In the genomic region with DNA sequence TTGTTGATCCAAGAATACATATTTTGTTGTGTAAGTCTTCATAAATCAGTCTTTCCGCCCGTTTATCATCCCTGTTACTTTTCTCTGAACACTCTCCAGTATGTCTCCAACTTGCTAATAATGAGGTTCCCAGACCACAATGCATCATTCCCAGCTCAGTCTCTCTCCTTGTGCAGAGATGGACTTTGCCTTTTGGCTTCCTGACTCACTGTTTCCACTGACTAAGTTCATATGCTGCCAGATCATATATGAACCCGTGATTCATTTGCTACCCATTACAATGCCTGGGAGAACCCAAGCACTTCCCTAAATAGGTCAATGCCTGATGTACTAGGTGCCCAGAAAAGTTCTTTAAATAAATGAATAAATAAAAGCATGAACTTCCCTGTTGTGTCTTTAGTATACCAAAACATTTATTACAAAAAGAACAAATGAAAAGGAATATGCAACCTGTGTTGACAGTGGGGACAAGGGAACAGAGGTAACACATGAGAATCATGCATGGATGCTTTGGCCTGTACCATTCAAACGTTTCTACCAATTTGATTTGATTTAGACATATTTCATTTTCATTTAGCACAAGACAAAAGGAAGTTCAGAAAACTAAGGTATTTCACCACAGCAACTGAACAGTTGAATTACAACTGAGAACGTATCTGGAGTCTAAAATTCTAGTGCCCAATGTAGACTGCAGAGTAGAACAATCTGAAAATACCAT, we compare ENCODE assay signal across 1 cellular context.
TF ChIP-seq lines count a peak whose summit lies in the region.

No MANE protein-coding gene starts in this region.

TF ChIP-seq in GM12878, 131 proteins besides CTCF, POLR2A, EP300 and RAD21 (continued from another document and continues in another):
- no peak for TF ChIP-seq SREBF2 (IDR thresholded peaks at IDR 0.05; ENCODE audit: low read length)
- TF ChIP-seq, protein P1, sequence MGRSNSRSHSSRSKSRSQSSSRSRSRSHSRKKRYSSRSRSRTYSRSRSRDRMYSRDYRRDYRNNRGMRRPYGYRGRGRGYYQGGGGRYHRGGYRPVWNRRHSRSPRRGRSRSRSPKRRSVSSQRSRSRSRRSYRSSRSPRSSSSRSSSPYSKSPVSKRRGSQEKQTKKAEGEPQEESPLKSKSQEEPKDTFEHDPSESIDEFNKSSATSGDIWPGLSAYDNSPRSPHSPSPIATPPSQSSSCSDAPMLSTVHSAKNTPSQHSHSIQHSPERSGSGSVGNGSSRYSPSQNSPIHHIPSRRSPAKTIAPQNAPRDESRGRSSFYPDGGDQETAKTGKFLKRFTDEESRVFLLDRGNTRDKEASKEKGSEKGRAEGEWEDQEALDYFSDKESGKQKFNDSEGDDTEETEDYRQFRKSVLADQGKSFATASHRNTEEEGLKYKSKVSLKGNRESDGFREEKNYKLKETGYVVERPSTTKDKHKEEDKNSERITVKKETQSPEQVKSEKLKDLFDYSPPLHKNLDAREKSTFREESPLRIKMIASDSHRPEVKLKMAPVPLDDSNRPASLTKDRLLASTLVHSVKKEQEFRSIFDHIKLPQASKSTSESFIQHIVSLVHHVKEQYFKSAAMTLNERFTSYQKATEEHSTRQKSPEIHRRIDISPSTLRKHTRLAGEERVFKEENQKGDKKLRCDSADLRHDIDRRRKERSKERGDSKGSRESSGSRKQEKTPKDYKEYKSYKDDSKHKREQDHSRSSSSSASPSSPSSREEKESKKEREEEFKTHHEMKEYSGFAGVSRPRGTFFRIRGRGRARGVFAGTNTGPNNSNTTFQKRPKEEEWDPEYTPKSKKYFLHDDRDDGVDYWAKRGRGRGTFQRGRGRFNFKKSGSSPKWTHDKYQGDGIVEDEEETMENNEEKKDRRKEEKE (IDR thresholded peaks at IDR 0.05) = no peak
- TF ChIP-seq CBX3 (IDR thresholded peaks at IDR 0.05; ENCODE audit: borderline replicate concordance, low read depth) = no peak
- TF ChIP-seq SMARCA5 (IDR thresholded peaks at IDR 0.05) = no peak
- no peak for TF ChIP-seq REST (IDR thresholded peaks at IDR 0.05; ENCODE audit: low read depth, low read length)
- peak; percentile 47 for TF ChIP-seq KLF5 (IDR thresholded peaks at IDR 0.05; ENCODE audit: partially characterized antibody)
- TF ChIP-seq, protein P2, sequence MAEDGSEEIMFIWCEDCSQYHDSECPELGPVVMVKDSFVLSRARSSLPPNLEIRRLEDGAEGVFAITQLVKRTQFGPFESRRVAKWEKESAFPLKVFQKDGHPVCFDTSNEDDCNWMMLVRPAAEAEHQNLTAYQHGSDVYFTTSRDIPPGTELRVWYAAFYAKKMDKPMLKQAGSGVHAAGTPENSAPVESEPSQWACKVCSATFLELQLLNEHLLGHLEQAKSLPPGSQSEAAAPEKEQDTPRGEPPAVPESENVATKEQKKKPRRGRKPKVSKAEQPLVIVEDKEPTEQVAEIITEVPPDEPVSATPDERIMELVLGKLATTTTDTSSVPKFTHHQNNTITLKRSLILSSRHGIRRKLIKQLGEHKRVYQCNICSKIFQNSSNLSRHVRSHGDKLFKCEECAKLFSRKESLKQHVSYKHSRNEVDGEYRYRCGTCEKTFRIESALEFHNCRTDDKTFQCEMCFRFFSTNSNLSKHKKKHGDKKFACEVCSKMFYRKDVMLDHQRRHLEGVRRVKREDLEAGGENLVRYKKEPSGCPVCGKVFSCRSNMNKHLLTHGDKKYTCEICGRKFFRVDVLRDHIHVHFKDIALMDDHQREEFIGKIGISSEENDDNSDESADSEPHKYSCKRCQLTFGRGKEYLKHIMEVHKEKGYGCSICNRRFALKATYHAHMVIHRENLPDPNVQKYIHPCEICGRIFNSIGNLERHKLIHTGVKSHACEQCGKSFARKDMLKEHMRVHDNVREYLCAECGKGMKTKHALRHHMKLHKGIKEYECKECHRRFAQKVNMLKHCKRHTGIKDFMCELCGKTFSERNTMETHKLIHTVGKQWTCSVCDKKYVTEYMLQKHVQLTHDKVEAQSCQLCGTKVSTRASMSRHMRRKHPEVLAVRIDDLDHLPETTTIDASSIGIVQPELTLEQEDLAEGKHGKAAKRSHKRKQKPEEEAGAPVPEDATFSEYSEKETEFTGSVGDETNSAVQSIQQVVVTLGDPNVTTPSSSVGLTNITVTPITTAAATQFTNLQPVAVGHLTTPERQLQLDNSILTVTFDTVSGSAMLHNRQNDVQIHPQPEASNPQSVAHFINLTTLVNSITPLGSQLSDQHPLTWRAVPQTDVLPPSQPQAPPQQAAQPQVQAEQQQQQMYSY (CRISPR knock-in tag; IDR thresholded peaks at IDR 0.05) = no peak
- no peak for TF ChIP-seq EGR1 (IDR thresholded peaks at IDR 0.05; ENCODE audit: borderline replicate concordance in 1 of 2, low read depth in 2 of 2, low read length in 2 of 2)
- TF ChIP-seq, protein P3, sequence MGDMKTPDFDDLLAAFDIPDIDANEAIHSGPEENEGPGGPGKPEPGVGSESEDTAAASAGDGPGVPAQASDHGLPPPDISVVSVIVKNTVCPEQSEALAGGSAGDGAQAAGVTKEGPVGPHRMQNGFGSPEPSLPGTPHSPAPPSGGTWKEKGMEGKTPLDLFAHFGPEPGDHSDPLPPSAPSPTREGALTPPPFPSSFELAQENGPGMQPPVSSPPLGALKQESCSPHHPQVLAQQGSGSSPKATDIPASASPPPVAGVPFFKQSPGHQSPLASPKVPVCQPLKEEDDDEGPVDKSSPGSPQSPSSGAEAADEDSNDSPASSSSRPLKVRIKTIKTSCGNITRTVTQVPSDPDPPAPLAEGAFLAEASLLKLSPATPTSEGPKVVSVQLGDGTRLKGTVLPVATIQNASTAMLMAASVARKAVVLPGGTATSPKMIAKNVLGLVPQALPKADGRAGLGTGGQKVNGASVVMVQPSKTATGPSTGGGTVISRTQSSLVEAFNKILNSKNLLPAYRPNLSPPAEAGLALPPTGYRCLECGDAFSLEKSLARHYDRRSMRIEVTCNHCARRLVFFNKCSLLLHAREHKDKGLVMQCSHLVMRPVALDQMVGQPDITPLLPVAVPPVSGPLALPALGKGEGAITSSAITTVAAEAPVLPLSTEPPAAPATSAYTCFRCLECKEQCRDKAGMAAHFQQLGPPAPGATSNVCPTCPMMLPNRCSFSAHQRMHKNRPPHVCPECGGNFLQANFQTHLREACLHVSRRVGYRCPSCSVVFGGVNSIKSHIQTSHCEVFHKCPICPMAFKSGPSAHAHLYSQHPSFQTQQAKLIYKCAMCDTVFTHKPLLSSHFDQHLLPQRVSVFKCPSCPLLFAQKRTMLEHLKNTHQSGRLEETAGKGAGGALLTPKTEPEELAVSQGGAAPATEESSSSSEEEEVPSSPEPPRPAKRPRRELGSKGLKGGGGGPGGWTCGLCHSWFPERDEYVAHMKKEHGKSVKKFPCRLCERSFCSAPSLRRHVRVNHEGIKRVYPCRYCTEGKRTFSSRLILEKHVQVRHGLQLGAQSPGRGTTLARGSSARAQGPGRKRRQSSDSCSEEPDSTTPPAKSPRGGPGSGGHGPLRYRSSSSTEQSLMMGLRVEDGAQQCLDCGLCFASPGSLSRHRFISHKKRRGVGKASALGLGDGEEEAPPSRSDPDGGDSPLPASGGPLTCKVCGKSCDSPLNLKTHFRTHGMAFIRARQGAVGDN (IDR thresholded peaks at IDR 0.05) = no peak; the same call in none of the 2 replicates
- no peak for TF ChIP-seq ZBTB40 (IDR thresholded peaks at IDR 0.05; ENCODE audit: borderline replicate concordance)
- TF ChIP-seq, protein P4, sequence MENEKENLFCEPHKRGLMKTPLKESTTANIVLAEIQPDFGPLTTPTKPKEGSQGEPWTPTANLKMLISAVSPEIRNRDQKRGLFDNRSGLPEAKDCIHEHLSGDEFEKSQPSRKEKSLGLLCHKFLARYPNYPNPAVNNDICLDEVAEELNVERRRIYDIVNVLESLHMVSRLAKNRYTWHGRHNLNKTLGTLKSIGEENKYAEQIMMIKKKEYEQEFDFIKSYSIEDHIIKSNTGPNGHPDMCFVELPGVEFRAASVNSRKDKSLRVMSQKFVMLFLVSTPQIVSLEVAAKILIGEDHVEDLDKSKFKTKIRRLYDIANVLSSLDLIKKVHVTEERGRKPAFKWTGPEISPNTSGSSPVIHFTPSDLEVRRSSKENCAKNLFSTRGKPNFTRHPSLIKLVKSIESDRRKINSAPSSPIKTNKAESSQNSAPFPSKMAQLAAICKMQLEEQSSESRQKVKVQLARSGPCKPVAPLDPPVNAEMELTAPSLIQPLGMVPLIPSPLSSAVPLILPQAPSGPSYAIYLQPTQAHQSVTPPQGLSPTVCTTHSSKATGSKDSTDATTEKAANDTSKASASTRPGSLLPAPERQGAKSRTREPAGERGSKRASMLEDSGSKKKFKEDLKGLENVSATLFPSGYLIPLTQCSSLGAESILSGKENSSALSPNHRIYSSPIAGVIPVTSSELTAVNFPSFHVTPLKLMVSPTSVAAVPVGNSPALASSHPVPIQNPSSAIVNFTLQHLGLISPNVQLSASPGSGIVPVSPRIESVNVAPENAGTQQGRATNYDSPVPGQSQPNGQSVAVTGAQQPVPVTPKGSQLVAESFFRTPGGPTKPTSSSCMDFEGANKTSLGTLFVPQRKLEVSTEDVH (IDR thresholded peaks at IDR 0.05; ENCODE audit: low read depth, partially characterized antibody) = no peak
- no peak for TF ChIP-seq HCFC1 (IDR thresholded peaks at IDR 0.05; ENCODE audit: low read length)
- peak; percentile 90 for TF ChIP-seq ATF7 (IDR thresholded peaks at IDR 0.05; ENCODE audit: low read depth)
- TF ChIP-seq MTA3 (IDR thresholded peaks at IDR 0.05; ENCODE audit: borderline replicate concordance, low read length) = peak; percentile 81
- TF ChIP-seq BRCA1 (IDR thresholded peaks at IDR 0.05; ENCODE audit: low read depth, low read length) = no peak
- no peak; the same call in 1 of the 2 replicates for TF ChIP-seq NR2F1 (conservative IDR thresholded peaks at IDR 0.05)
- TF ChIP-seq ZBTB11 (CRISPR knock-in tag; IDR thresholded peaks at IDR 0.05) = no peak
